Comparison of ENCODE assay signal across 8 cellular contexts in the genomic region with DNA sequence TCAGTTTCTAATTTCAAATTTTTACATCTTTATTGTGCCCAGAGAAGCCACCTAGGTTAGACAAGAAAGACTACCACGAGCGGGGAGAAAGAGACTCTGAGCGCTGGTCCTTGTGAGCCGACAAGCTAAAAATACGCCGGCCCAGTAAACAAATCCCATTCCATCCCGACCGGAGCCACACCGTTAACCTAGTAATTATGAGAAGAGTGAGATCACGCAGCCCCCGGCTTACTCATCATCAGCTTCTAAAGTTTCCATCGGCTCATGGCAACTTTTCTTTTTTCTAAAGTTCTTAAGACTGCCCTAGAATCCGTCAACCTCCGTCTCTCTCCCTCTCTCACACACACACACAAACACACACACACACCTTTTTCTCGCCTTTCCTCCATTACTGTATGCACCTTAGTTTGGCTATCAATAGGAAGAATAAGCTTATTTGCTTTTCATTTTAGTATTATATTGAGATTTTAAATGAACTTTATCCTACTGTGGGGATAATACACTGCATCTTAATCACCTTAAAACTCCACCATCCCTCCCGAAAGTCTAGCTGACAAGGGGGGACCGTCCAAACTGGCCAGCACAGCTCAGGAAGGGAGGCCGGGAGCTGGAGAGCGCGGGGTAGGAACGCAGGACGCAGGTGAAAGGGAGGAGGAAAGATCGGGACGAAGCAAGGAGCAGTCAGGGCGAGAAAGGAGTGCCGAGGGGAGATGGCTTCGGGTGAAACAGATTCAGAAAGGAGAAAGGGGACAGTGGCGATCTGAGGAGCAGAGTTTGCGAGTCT. TPM values are rescaled to one million over a fixed set of nuclear protein-coding genes. Genes with fewer than 3 reads are reported as not detected.
A peak's percentile ranks its signal among the peaks of the same experiment; 100 is the strongest.
DNase-seq lines count a peak whose midpoint lies in the region; ATAC-seq, FAIRE-seq and TF ChIP-seq lines count a peak whose summit lies in the region.

No MANE protein-coding gene starts in this region.

- peaks cover 0 to 46% (median 35%) of the 10 kb centered on the region in 5 donors for H3K4me1 ChIP-seq in subcutaneous abdominal adipose tissue (ENCODE audit: control insufficient read depth in 5 of 5, insufficient read depth in 5 of 5, low read length in 5 of 5)

- H3K36me3 ChIP-seq in subcutaneous abdominal adipose tissue (ENCODE audit: control insufficient read depth in 5 of 5, insufficient read depth in 5 of 5, low read length in 5 of 5): peaks cover 0 to 9% (median 2%) of the 10 kb centered on the region in 5 donors

- H3K27me3 ChIP-seq in subcutaneous abdominal adipose tissue (ENCODE audit: control insufficient read depth in 5 of 5, insufficient read depth in 4 of 5, low read length in 5 of 5): no peaks in the 10 kb centered on the region

- H3K4me3 ChIP-seq in foreskin fibroblast (ENCODE audit: low read depth in 1 of 2, low read length in 2 of 2): peak overlapping the region; percentile 89 to 97
- peak overlapping the region; percentile 78 to 99 (median 93) for H3K4me3 ChIP-seq in subcutaneous abdominal adipose tissue (ENCODE audit: low read depth in 1 of 5, low read length in 5 of 5)

- no peaks in the 10 kb centered on the region for H3K9me3 ChIP-seq in subcutaneous abdominal adipose tissue (ENCODE audit: control insufficient read depth in 5 of 5, low read length in 5 of 5)

- peaks cover 3% of the 10 kb centered on the region for H3K36me3 Mint-ChIP-seq in neural crest cell (ENCODE audit: low read depth)

- H3K4me3 Mint-ChIP-seq in neural crest cell: peak overlapping the region; percentile 95

- TF ChIP-seq CTCF in foreskin fibroblast (IDR thresholded peaks at IDR 0.05; ENCODE audit: low read depth, low read length): no peak
- TF ChIP-seq CTCF in neural crest cell (conservative IDR thresholded peaks at IDR 0.05): no peak

- peaks cover 35% of the 10 kb centered on the region for H3K4me1 Mint-ChIP-seq in neural crest cell

- no peaks in the 10 kb centered on the region for H3K27me3 Mint-ChIP-seq in neural crest cell (ENCODE audit: low read depth)

- DNase-seq in RCC 7860 (ENCODE audit: low spot score) (peak; percentile 67), foreskin fibroblast (peak; percentile 80 to 87), neural crest cell (ENCODE audit: low read depth, low spot score) (no peak), GF-D8 (lab: John Stamatoyannopoulos, UW) (no peak)
- peak; percentile 39 for DNase-seq in activated T-helper 9 cell treated with anti-CD3 and anti-CD28 coated beads, Interleukin-2, amount 50 U/mL, for 16 hours (ENCODE audit: low read depth)

- peak overlapping the region; percentile 89 to 100 (median 100) for H3K9ac ChIP-seq in subcutaneous abdominal adipose tissue (ENCODE audit: low read length in 5 of 5)

- ATAC-seq in GM18498 (IDR thresholded peaks at IDR 0.05; ENCODE audit: unreplicated experiment): peak; percentile 21
- peak; percentile 18 for ATAC-seq in HG03159 (IDR thresholded peaks at IDR 0.05; ENCODE audit: unreplicated experiment)

- H3K9me3 Mint-ChIP-seq in neural crest cell: no peaks in the 10 kb centered on the region

- peak overlapping the region; percentile 100 for H3K27ac ChIP-seq in subcutaneous abdominal adipose tissue (ENCODE audit: low read depth, low read length)

- peak; percentile 35 for FAIRE-seq in RCC 7860 (lab: Jason Lieb, UNC)

- H3K27ac Mint-ChIP-seq in neural crest cell (ENCODE audit: unreplicated experiment): peak overlapping the region; percentile 93

RNA-seq across cellular contexts. Expression of a gene that starts 0.7 kb away (rescaled TPM):
- 27.7 and 28.3 TPM in 2 replicates for total RNA-seq in neural crest cell

RNA-seq across cellular contexts. Expression of a gene that starts 57.8 kb away (rescaled TPM):
- total RNA-seq in neural crest cell: 48.8 and 53.1 TPM in 2 replicates

Comparison
In these comparisons a context has a peak if more than half of its experiments do, and no peak if none do; other contexts are left out.
1. DNase-seq: peak in RCC 7860 (single experiment), activated T-helper 9 cell treated with anti-CD3 and anti-CD28 coated beads, Interleukin-2, amount 50 U/mL, for 16 hours (single experiment) and foreskin fibroblast (2 of 2); none in neural crest cell (single experiment) and GF-D8 (single experiment).